Comparison of ENCODE assay signal across 8 cellular contexts in the genomic region with DNA sequence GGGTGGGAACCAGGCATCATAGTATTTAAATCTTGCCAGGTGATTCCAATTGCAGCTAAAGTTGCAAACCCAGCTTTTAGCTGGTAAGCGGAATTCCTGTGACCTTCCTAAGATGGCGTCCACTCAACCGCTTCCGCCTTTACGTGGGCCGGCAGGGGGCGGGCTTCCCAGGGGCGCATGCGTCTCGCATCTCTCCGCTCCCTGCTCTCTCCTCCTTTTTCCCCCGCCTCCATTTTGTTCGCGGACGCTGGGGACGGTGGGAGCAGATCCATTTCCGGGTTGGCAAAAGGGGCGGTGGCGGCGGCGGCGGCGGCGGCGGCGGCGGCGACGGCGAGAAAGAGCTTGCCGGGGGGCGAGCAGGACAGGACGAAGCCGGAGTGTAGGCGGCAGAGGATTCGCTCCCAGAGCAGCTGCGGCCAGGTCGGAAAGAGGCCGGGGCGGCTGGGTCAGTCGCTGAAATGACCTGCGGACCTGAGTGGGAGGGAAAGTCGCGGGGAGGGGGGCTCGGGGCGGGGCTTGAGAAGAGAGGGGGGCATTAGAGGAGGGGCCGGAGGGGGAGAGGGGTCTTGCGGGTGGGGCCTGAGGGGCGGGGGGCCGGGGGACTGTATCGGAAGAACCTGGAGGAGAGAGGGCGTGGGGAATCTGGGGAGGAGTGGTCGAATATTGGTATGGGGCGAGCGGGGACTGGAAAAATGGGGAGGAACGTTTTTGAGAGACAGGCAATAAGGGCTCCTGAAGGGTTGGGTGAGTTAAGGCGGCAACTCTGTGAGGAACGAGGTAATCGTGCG. TPM values are rescaled to one million over a fixed set of nuclear protein-coding genes. Genes with fewer than 3 reads are reported as not detected.
DNase-seq lines count a peak whose midpoint lies in the region; ATAC-seq and TF ChIP-seq lines count a peak whose summit lies in the region.

WIPF2 (plus strand) TSS at position 232 of the 788 bp plus-strand sequence. CDS start 37,156 bp downstream, outside the sequence.

- peak within 1 kb of the TSS; percentile 96 to 100 (median 100) for H3K27ac Mint-ChIP-seq in naive thymus-derived CD4-positive, alpha-beta T cell
- H3K27ac Mint-ChIP-seq in stimulated activated naive B cell treated with anti-CD40 and anti-IgM and Interleukin-4, amounts not matched to agents 10 μg/mL and 1 μg/mL and 100 μg/mL, for 72 hours, result peak within 1 kb of the TSS; percentile 99

- peaks cover 35% of the 10 kb centered on the region for H3K79me2 ChIP-seq in Karpas-422 (ENCODE audit: low read length)
- H3K79me2 ChIP-seq in fibroblast of lung (ENCODE audit: control insufficient read depth, insufficient read depth, low read length), result peaks cover 27% of the 10 kb centered on the region

- H2AFZ ChIP-seq in Karpas-422 (ENCODE audit: low read length) (peak within 1 kb of the TSS; percentile 91), fibroblast of lung (ENCODE audit: low read length) (peak within 1 kb of the TSS; percentile 96)

- peak within 1 kb of the TSS; percentile 95 for H3K4me3 ChIP-seq in Karpas-422 (ENCODE audit: low read length)
- H3K4me3 ChIP-seq in fibroblast of lung (replicated peaks in 1 of 4; ENCODE audit: control extremely low read depth in 1 of 4, insufficient read depth in 1 of 4, low read depth in 3 of 4, low read length in 4 of 4), result peak within 1 kb of the TSS; percentile 84 to 99 (median 95)
- peak within 1 kb of the TSS; percentile 74 for H3K4me3 ChIP-seq in naive thymus-derived CD4-positive, alpha-beta T cell (ENCODE audit: low read length)

- H3K9ac ChIP-seq in Karpas-422 (ENCODE audit: low read length) (peak within 1 kb of the TSS; percentile 93), fibroblast of lung (ENCODE audit: insufficient read depth, low read length) (peak within 1 kb of the TSS; percentile 79)

- no peaks in the 10 kb centered on the region for H3K36me3 ChIP-seq in Karpas-422 (ENCODE audit: insufficient read depth, low read length)
- H3K36me3 ChIP-seq in fibroblast of lung (ENCODE audit: control insufficient read depth, insufficient read depth, low read length), result no peaks in the 10 kb centered on the region
- no peaks in the 10 kb centered on the region for H3K36me3 ChIP-seq in naive thymus-derived CD4-positive, alpha-beta T cell (ENCODE audit: control insufficient read depth in 2 of 3, insufficient read depth in 3 of 3, low read length in 3 of 3)

- POLR2A ChIA-PET in naive thymus-derived CD4-positive, alpha-beta T cell (lab: Charles Lee), result interaction anchor here (0.6 to 1.9 kb wide), 18 partner anchors 10 to 1645 kb away, joined by 3 to 7 read pairs (median 4); partner anchors contain the start of genes CASC3, CWC25, KLHL11 and MED24

- no peaks in the 10 kb centered on the region for H3K27me3 Mint-ChIP-seq in naive thymus-derived CD4-positive, alpha-beta T cell
- H3K27me3 Mint-ChIP-seq in stimulated activated naive B cell treated with anti-CD40 and anti-IgM and Interleukin-4, amounts not matched to agents 10 μg/mL and 1 μg/mL and 100 μg/mL, for 72 hours, result no peaks in the 10 kb centered on the region

- H4K20me1 ChIP-seq in Karpas-422 (ENCODE audit: insufficient read depth, low read depth, low read length) (no peaks in the 10 kb centered on the region), fibroblast of lung (ENCODE audit: control insufficient read depth, extremely low read depth, insufficient read depth, low read length) (no peaks in the 10 kb centered on the region)

- peak; percentile 95 for DNase-seq in DMS79 (lab: John Stamatoyannopoulos, UW)
- DNase-seq in Karpas-422, result peak; percentile 99
- DNase-seq in RKO (ENCODE audit: low spot score), result peak; percentile 95
- DNase-seq in activated T-helper 1 cell treated with Interleukin-2 at 50 U/mL for 16 hours (ENCODE audit: low read depth), result peak; percentile 93
- DNase-seq in fibroblast of lung (ENCODE audit: low read depth in 2 of 2), result peak; percentile 93 to 95
- peak; percentile 88 to 97 (median 95) for DNase-seq in naive thymus-derived CD4-positive, alpha-beta T cell
- DNase-seq in stimulated activated naive B cell treated with anti-CD40 and anti-IgM and Interleukin-4, amounts not matched to agents 10 μg/mL and 1 μg/mL and 100 μg/mL, for 72 hours, result peak; percentile 94

- H3K4me2 ChIP-seq in Karpas-422 (ENCODE audit: low read depth, low read length, poor library complexity, severe bottlenecking) (peak within 1 kb of the TSS; percentile 96), fibroblast of lung (ENCODE audit: extremely low read depth, insufficient read depth, low read length) (peak within 1 kb of the TSS; percentile 98)

- intact Hi-C loops in naive thymus-derived CD4-positive, alpha-beta T cell (cut with micrococcal nuclease), result loop anchor here (1.0 to 5.0 kb wide), 10 partner anchors 17 to 314 kb away; partner anchors contain the start of genes CASC3 (in 2 of the 2), CDC6 (in 1 of the 2), PSMD3 (in 1 of the 2) and TOP2A (in 1 of the 2)

- H3K27ac ChIP-seq in Karpas-422 (ENCODE audit: low read length), result peak within 1 kb of the TSS; percentile 70
- H3K27ac ChIP-seq in fibroblast of lung (ENCODE audit: insufficient read depth, low read length), result peak within 1 kb of the TSS; percentile 97
- H3K27ac ChIP-seq in naive thymus-derived CD4-positive, alpha-beta T cell (ENCODE audit: low read depth, low read length), result peak within 1 kb of the TSS; percentile 92

- peaks cover 0 to 4% (median 3%) of the 10 kb centered on the region in 5 donors for H3K36me3 Mint-ChIP-seq in naive thymus-derived CD4-positive, alpha-beta T cell
- peaks cover 0 to 6% of the 10 kb centered on the region in 2 donors for H3K36me3 Mint-ChIP-seq in stimulated activated naive B cell treated with anti-CD40 and anti-IgM and Interleukin-4, amounts not matched to agents 10 μg/mL and 1 μg/mL and 100 μg/mL, for 72 hours

- H3K27me3 ChIP-seq in Karpas-422 (ENCODE audit: low read length) (no peaks in the 10 kb centered on the region), fibroblast of lung (ENCODE audit: control insufficient read depth, insufficient read depth, low read length) (no peaks in the 10 kb centered on the region)
- no peaks in the 10 kb centered on the region for H3K27me3 ChIP-seq in naive thymus-derived CD4-positive, alpha-beta T cell (ENCODE audit: control insufficient read depth in 2 of 2, insufficient read depth in 2 of 2, low read length in 2 of 2)

- peak; percentile 69 to 81 for TF ChIP-seq CTCF in fibroblast of lung (conservative IDR thresholded peaks at IDR 0.05 in 1 of 2, IDR thresholded peaks at IDR 0.05 in 1 of 2; ENCODE audit: low read depth in 1 of 2, low read length in 2 of 2)

- CTCF ChIA-PET in naive thymus-derived CD4-positive, alpha-beta T cell (lab: Charles Lee), result interaction anchor here (0.6 to 1.8 kb wide), 11 partner anchors 10 to 209 kb away, joined by 3 to 9 read pairs (median 3); no protein-coding TSS in a partner anchor

- H3K4me1 ChIP-seq in Karpas-422 (ENCODE audit: low read length) (peaks cover 14% of the 10 kb centered on the region), fibroblast of lung (ENCODE audit: control insufficient read depth, extremely low read depth, insufficient read depth, low read length) (peaks cover 3% of the 10 kb centered on the region)
- H3K4me1 ChIP-seq in naive thymus-derived CD4-positive, alpha-beta T cell (ENCODE audit: control insufficient read depth in 2 of 2, insufficient read depth in 2 of 2, low read length in 2 of 2), result peaks cover 9 to 10% of the 10 kb centered on the region in 2 donors

- peaks cover 25 to 44% (median 32%) of the 10 kb centered on the region in 7 donors for H3K4me1 Mint-ChIP-seq in naive thymus-derived CD4-positive, alpha-beta T cell
- H3K4me1 Mint-ChIP-seq in stimulated activated naive B cell treated with anti-CD40 and anti-IgM and Interleukin-4, amounts not matched to agents 10 μg/mL and 1 μg/mL and 100 μg/mL, for 72 hours, result peaks cover 26 to 40% of the 10 kb centered on the region in 2 donors

- peak within 1 kb of the TSS; percentile 86 to 100 (median 96) for H3K4me3 Mint-ChIP-seq in naive thymus-derived CD4-positive, alpha-beta T cell
- peak within 1 kb of the TSS; percentile 91 to 94 for H3K4me3 Mint-ChIP-seq in stimulated activated naive B cell treated with anti-CD40 and anti-IgM and Interleukin-4, amounts not matched to agents 10 μg/mL and 1 μg/mL and 100 μg/mL, for 72 hours

- H3K9me3 Mint-ChIP-seq in naive thymus-derived CD4-positive, alpha-beta T cell, result peaks cover 0 to 4% (median 0%) of the 10 kb centered on the region in 11 donors
- no peaks in the 10 kb centered on the region for H3K9me3 Mint-ChIP-seq in stimulated activated naive B cell treated with anti-CD40 and anti-IgM and Interleukin-4, amounts not matched to agents 10 μg/mL and 1 μg/mL and 100 μg/mL, for 72 hours

- peak; percentile 79 for ATAC-seq in GM21737 (IDR thresholded peaks at IDR 0.05; ENCODE audit: unreplicated experiment)
- peak; percentile 96 for ATAC-seq in naive thymus-derived CD4-positive, alpha-beta T cell
- ATAC-seq in stimulated activated naive B cell treated with anti-CD40 and anti-IgM and Interleukin-4, amounts not matched to agents 10 μg/mL and 1 μg/mL and 100 μg/mL, for 72 hours (replicated peaks), result peak; percentile 91 to 94

- H3K9me3 ChIP-seq in Karpas-422 (ENCODE audit: low read length) (no peaks in the 10 kb centered on the region), fibroblast of lung (ENCODE audit: control insufficient read depth, insufficient read depth, low read depth, low read length) (no peaks in the 10 kb centered on the region)
- no peaks in the 10 kb centered on the region for H3K9me3 ChIP-seq in naive thymus-derived CD4-positive, alpha-beta T cell (ENCODE audit: control insufficient read depth in 2 of 3, low read length in 3 of 3)

- H3K9me2 ChIP-seq in Karpas-422 (replicated peaks; ENCODE audit: insufficient read depth, low read length), result no peaks in the 10 kb centered on the region

RNA-seq across cellular contexts. Expression of gene WIPF2, which starts in this region (rescaled TPM):
- 6.0 and 19.0 TPM in 2 replicates for total RNA-seq in Karpas-422 (2014; rRNA removed; shearing (Covaris generic); ENCODE audit: low replicate concordance)
- 4.6 and 7.6 TPM in 2 replicates for total RNA-seq in fibroblast of lung
- 9.1 and 11.1 TPM in 2 replicates for polyA plus RNA-seq in fibroblast of lung
- 19.8 and 23.5 TPM in 2 replicates for polyA plus RNA-seq in fibroblast of lung (2012)
- polyA minus RNA-seq in fibroblast of lung (ENCODE audit: low replicate concordance), result 13.3 and 31.0 TPM in 2 replicates
- 10 to 100 TPM; 24.8 to 31.8 (median 28.6) TPM for total RNA-seq in naive thymus-derived CD4-positive, alpha-beta T cell
- 1 to 10 TPM; 5.0 to 8.7 TPM for polyA plus RNA-seq in naive thymus-derived CD4-positive, alpha-beta T cell

Comparison
In these comparisons a context has a peak if more than half of its experiments do, and no peak if none do; other contexts are left out.
1. Peak in every context shown above with its lines: DNase-seq, ATAC-seq, H3K4me3 ChIP-seq and H3K27ac ChIP-seq.